11 cellular contexts compared by ENCODE assay signal in genomic region chr1:200625381-200625824, GRCh38. TPM values are rescaled to one million over a fixed set of nuclear protein-coding genes. Genes with fewer than 3 reads are reported as not detected.
DNase-seq lines count a peak whose midpoint lies in the region; ATAC-seq, FAIRE-seq and TF ChIP-seq lines count a peak whose summit lies in the region.
"Had no signal": no experiment of that assay in that cellular context is flagged by ENCODE, and none has a peak within 500 bp of the region (broad histone marks: within the 10 kb centered on the region; RNA-seq: fewer than 3 reads in every experiment).

No MANE protein-coding gene starts in this region.

- H3K27ac ChIP-seq in smooth muscle cell (ENCODE audit: low read depth) (peak overlapping the region; percentile 5), endodermal cell (ENCODE audit: low read depth, low read length) (no peak overlapping the region), HepG2 (ENCODE audit: extremely low read length, insufficient read depth, low read length) (no peak overlapping the region)
- H3K27ac ChIP-seq: right lobe of liver, thoracic aorta had no signal

- no peaks in the 10 kb centered on the region for H3K9me3 ChIP-seq in smooth muscle cell (replicated peaks; ENCODE audit: low read depth)
- no peaks in the 10 kb centered on the region for H3K9me3 ChIP-seq in endodermal cell (ENCODE audit: control insufficient read depth, low read length)
- H3K9me3 ChIP-seq in HepG2 (ENCODE audit: low read length), result no peaks in the 10 kb centered on the region
- H3K9me3 ChIP-seq: right lobe of liver, thoracic aorta had no signal

- H3K4me3 Mint-ChIP-seq in activated CD4-positive, alpha-beta T cell treated with anti-CD3 and anti-CD28 coated beads, Interleukin-2, amount 10 ng/mL, durations not matched to agents 24 days and 14 days, result peak overlapping the region; percentile 9
- H3K4me3 Mint-ChIP-seq in activated naive CD8-positive, alpha-beta T cell treated with anti-CD3 and anti-CD28 coated beads for 36 hours, result peak overlapping the region; percentile 40
- no peak overlapping the region for H3K4me3 Mint-ChIP-seq in endodermal cell

- H4K20me1 ChIP-seq in smooth muscle cell (ENCODE audit: low read depth) (no peaks in the 10 kb centered on the region), HepG2 (ENCODE audit: insufficient read depth, low read length) (no peaks in the 10 kb centered on the region)

- DNase-seq in activated CD4-positive, alpha-beta T cell treated with anti-CD3 and anti-CD28 coated beads, Interleukin-2, amount 10 ng/mL, durations not matched to agents 24 days and 14 days, result peak; percentile 56
- DNase-seq in activated CD4-positive, alpha-beta T cell treated with anti-CD3 and anti-CD28 coated beads, Interleukin-2, amount 50 U/mL, for 4 hours, result no peak
- no peak for DNase-seq in activated naive CD8-positive, alpha-beta T cell treated with anti-CD3 and anti-CD28 coated beads for 36 hours
- no peak for DNase-seq in smooth muscle cell (lab: John Stamatoyannopoulos, UW; ENCODE audit: unreplicated experiment)
- no peak for DNase-seq in stimulated activated CD8-positive, alpha-beta memory T cell treated with anti-CD3 and anti-CD28 coated beads, Interleukin-4, amount 100 ng/mL, for 48 hours
- DNase-seq in endodermal cell, result no peak
- no peak for DNase-seq in HepG2 (ENCODE audit: low spot score)
- DNase-seq: AML-193, right lobe of liver had no signal

- no peaks in the 10 kb centered on the region for H3K79me2 ChIP-seq in smooth muscle cell (ENCODE audit: low read depth)
- no peaks in the 10 kb centered on the region for H3K79me2 ChIP-seq in HepG2 (ENCODE audit: insufficient read depth, low read length)

- peaks cover 4% of the 10 kb centered on the region for H3K4me1 ChIP-seq in smooth muscle cell (ENCODE audit: low read depth)
- no peaks in the 10 kb centered on the region for H3K4me1 ChIP-seq in endodermal cell (ENCODE audit: control insufficient read depth, insufficient read depth, low read length)
- H3K4me1 ChIP-seq in HepG2 (ENCODE audit: insufficient read depth, low read length), result peaks cover 30% of the 10 kb centered on the region
- H3K4me1 ChIP-seq: right lobe of liver had no signal

- no peaks in the 10 kb centered on the region for H3K27me3 ChIP-seq in smooth muscle cell (ENCODE audit: low read depth)
- no peaks in the 10 kb centered on the region for H3K27me3 ChIP-seq in endodermal cell (ENCODE audit: control insufficient read depth, insufficient read depth, low read length, poor library complexity, severe bottlenecking)
- no peaks in the 10 kb centered on the region; a peak in 1 of 5 replicates for H3K27me3 ChIP-seq in HepG2 (ENCODE audit: control insufficient read depth in 1 of 2, insufficient read depth in 2 of 2, low read length in 2 of 2)
- H3K27me3 ChIP-seq: right lobe of liver had no signal

- BruUV-seq in HepG2 (replicated peaks; lab: Mats Ljungman, UMichigan), result no TSS peak

- no peak for TF ChIP-seq POLR2A in HepG2 (IDR thresholded peaks at IDR 0.05; ENCODE audit: insufficient read depth in 1 of 2, low read depth in 2 of 2, low read length in 2 of 2)

- TF ChIP-seq CTCF in smooth muscle cell (IDR thresholded peaks at IDR 0.05; ENCODE audit: borderline replicate concordance, insufficient read depth, poor library complexity, severe bottlenecking) (no peak), endodermal cell (conservative IDR thresholded peaks at IDR 0.05) (no peak), HepG2 (CRISPR knock-in tag; IDR thresholded peaks at IDR 0.05) (no peak)

- FAIRE-seq in HepG2 (lab: Jason Lieb, UNC), result no peak

- intact Hi-C loops in activated CD4-positive, alpha-beta T cell treated with anti-CD3 and anti-CD28 coated beads, Interleukin-2, amount 10 ng/mL, durations not matched to agents 24 days and 14 days (cut with micrococcal nuclease), result loop anchor here (1.0 to 5.0 kb wide), 4 partner anchors 27 to 473 kb away; partner anchors contain the start of gene DDX59
- intact Hi-C loops in HepG2 (cut with micrococcal nuclease; ENCODE audit: unreplicated experiment), result no loop called here

- ATAC-seq in HG03354 (IDR thresholded peaks at IDR 0.05; ENCODE audit: poor library complexity, severe bottlenecking, unreplicated experiment), result peak; percentile 32
- no peak for ATAC-seq in HepG2
- ATAC-seq: right lobe of liver had no signal

- no peaks in the 10 kb centered on the region for H3K9me3 Mint-ChIP-seq in activated CD4-positive, alpha-beta T cell treated with anti-CD3 and anti-CD28 coated beads, Interleukin-2, amount 10 ng/mL, durations not matched to agents 24 days and 14 days
- no peaks in the 10 kb centered on the region for H3K9me3 Mint-ChIP-seq in activated naive CD8-positive, alpha-beta T cell treated with anti-CD3 and anti-CD28 coated beads for 36 hours
- H3K9me3 Mint-ChIP-seq in endodermal cell, result no peaks in the 10 kb centered on the region

- TF ChIP-seq EP300 in HepG2 (IDR thresholded peaks at IDR 0.05; ENCODE audit: low read depth in 2 of 2, low read length in 2 of 2), result no peak
- no peak for TF ChIP-seq EP300 in HepG2 (CRISPR knock-in tag; IDR thresholded peaks at IDR 0.05; ENCODE audit: borderline replicate concordance)

- H2AFZ ChIP-seq in smooth muscle cell (ENCODE audit: low read depth), result peak overlapping the region; percentile 45
- H2AFZ ChIP-seq in HepG2 (ENCODE audit: low read length), result no peak overlapping the region

- no peak overlapping the region for H3K4me2 ChIP-seq in smooth muscle cell
- H3K4me2 ChIP-seq in HepG2 (ENCODE audit: low read depth, low read length), result no peak overlapping the region

- WGBS in smooth muscle cell (ENCODE audit: low lambda C conversion rate), result 6% methylated on average over 1 of the region's 1 CpG
- no CpG with 5 or more reads among the region's 1 CpG for WGBS in endodermal cell (ENCODE audit: insufficient coverage in 1 of 2, insufficient read length in 1 of 2), 2 experiments
- 0% methylated on average over 1 of the region's 1 CpG for WGBS in HepG2 (ENCODE audit: low lambda C conversion rate)

- H3K9ac ChIP-seq in smooth muscle cell (ENCODE audit: low read depth) (no peak overlapping the region), endodermal cell (ENCODE audit: extremely low read depth, low read length, poor library complexity, severe bottlenecking) (no peak overlapping the region), HepG2 (ENCODE audit: insufficient read depth, low read depth, low read length) (no peak overlapping the region)

- H3F3A ChIP-seq in smooth muscle cell (ENCODE audit: low read depth), result no peaks in the 10 kb centered on the region

- H3K36me3 Mint-ChIP-seq in activated CD4-positive, alpha-beta T cell treated with anti-CD3 and anti-CD28 coated beads, Interleukin-2, amount 10 ng/mL, durations not matched to agents 24 days and 14 days (ENCODE audit: low read depth), result no peaks in the 10 kb centered on the region
- no peaks in the 10 kb centered on the region for H3K36me3 Mint-ChIP-seq in activated naive CD8-positive, alpha-beta T cell treated with anti-CD3 and anti-CD28 coated beads for 36 hours
- H3K36me3 Mint-ChIP-seq in endodermal cell (ENCODE audit: low read depth), result no peaks in the 10 kb centered on the region

- H3K4me3 ChIP-seq in smooth muscle cell (no peak overlapping the region), endodermal cell (ENCODE audit: low read length) (no peak overlapping the region), HepG2 (replicated peaks in 1 of 3; ENCODE audit: insufficient read depth in 1 of 3, low read depth in 2 of 3, low read length in 3 of 3) (no peak overlapping the region)
- H3K4me3 ChIP-seq: right lobe of liver, thoracic aorta had no signal

- peaks cover 8% of the 10 kb centered on the region for H3K27me3 Mint-ChIP-seq in activated CD4-positive, alpha-beta T cell treated with anti-CD3 and anti-CD28 coated beads, Interleukin-2, amount 10 ng/mL, durations not matched to agents 24 days and 14 days
- H3K27me3 Mint-ChIP-seq in activated naive CD8-positive, alpha-beta T cell treated with anti-CD3 and anti-CD28 coated beads for 36 hours, result no peaks in the 10 kb centered on the region
- no peaks in the 10 kb centered on the region for H3K27me3 Mint-ChIP-seq in endodermal cell (ENCODE audit: insufficient read depth)

- H3K4me1 Mint-ChIP-seq in activated CD4-positive, alpha-beta T cell treated with anti-CD3 and anti-CD28 coated beads, Interleukin-2, amount 10 ng/mL, durations not matched to agents 24 days and 14 days, result peaks cover 37% of the 10 kb centered on the region
- H3K4me1 Mint-ChIP-seq in activated naive CD8-positive, alpha-beta T cell treated with anti-CD3 and anti-CD28 coated beads for 36 hours, result peaks cover 42% of the 10 kb centered on the region
- no peaks in the 10 kb centered on the region for H3K4me1 Mint-ChIP-seq in endodermal cell

- H3K27ac Mint-ChIP-seq in activated CD4-positive, alpha-beta T cell treated with anti-CD3 and anti-CD28 coated beads, Interleukin-2, amount 10 ng/mL, durations not matched to agents 24 days and 14 days, result peak overlapping the region; percentile 82
- H3K27ac Mint-ChIP-seq in activated naive CD8-positive, alpha-beta T cell treated with anti-CD3 and anti-CD28 coated beads for 36 hours, result peak overlapping the region; percentile 80
- no peak overlapping the region for H3K27ac Mint-ChIP-seq in endodermal cell

- no peak for TF ChIP-seq RAD21 in HepG2 (CRISPR knock-in tag; IDR thresholded peaks at IDR 0.05)

- H3K36me3 ChIP-seq in smooth muscle cell (ENCODE audit: low read depth) (no peaks in the 10 kb centered on the region), endodermal cell (ENCODE audit: control insufficient read depth, insufficient read depth, low read length) (no peaks in the 10 kb centered on the region), HepG2 (replicated peaks in 1 of 2; ENCODE audit: control insufficient read depth in 1 of 2, insufficient read depth in 2 of 2, low read length in 2 of 2) (no peaks in the 10 kb centered on the region)
- H3K36me3 ChIP-seq: right lobe of liver, thoracic aorta had no signal

- CTCF ChIA-PET in HepG2 (lab: Yijun Ruan, JAX; ENCODE audit: low intra/inter-chr PET ratio, low total read pairs), result no interaction called here

- in situ Hi-C loops in HepG2 (cut with HindIII; ENCODE audit: extremely low pct_ligation_motif_present, low pct_unique_long_range_greater_than_20kb), result no loop called here

- POLR2A ChIA-PET in HepG2 (lab: Yijun Ruan, JAX), result no interaction called here

RNA-seq across cellular contexts. Expression of gene KIF14, which starts 4.9 kb away (rescaled TPM):
- total RNA-seq in activated CD4-positive, alpha-beta T cell treated with anti-CD3 and anti-CD28 coated beads, Interleukin-2, amount 10 ng/mL, durations not matched to agents 24 days and 14 days, result 11.5 and 11.6 TPM in 2 replicates
- 10 to 100 TPM; 17.4 to 17.8 TPM for total RNA-seq in activated naive CD8-positive, alpha-beta T cell treated with anti-CD3 and anti-CD28 coated beads for 36 hours
- total RNA-seq in smooth muscle cell (1.3 and 2.5 TPM in 2 replicates), endodermal cell (10 to 100 TPM; 13.5 to 20.9 TPM), HepG2 (2016; rRNA removed; fragmentation: Illumina TruSeq; extraction: Trizol) (11.2 and 17.5 TPM in 2 replicates)
- polyA plus RNA-seq in smooth muscle cell (0.76 and 0.93 TPM in 2 replicates), HepG2 (2011; rRNA removed) (1.5 and 3.3 TPM in 2 replicates)
- 20.6 TPM for polyA plus RNA-seq in endodermal cell (2013, experiment 1 of 2)
- 22.4 TPM for polyA plus RNA-seq in endodermal cell (2013, experiment 2 of 2)
- 2.7 and 3.1 TPM in 2 replicates for total RNA-seq in HepG2 (2016; cell fraction: cytosol; rRNA removed; fragmentation: Illumina TruSeq; extraction: Trizol; ENCODE audit: low read depth)
- 10.9 and 17.7 TPM in 2 replicates for total RNA-seq in HepG2 (2016; cell fraction: insoluble cytoplasmic fraction; rRNA removed; fragmentation: Illumina TruSeq; extraction: Trizol)
- total RNA-seq in HepG2 (2016; cell fraction: membrane; rRNA removed; fragmentation: Illumina TruSeq; extraction: Trizol), result 3.5 and 4.2 TPM in 2 replicates
- total RNA-seq in HepG2 (2016; cell fraction: nucleus; rRNA removed; fragmentation: Illumina TruSeq; extraction: Trizol), result 10.2 and 10.3 TPM in 2 replicates
- 0.79 and 0.88 TPM in 2 replicates for polyA plus RNA-seq in HepG2 (2011; cell fraction: cytosol; rRNA removed)
- polyA plus RNA-seq in HepG2 (2011; cell fraction: nucleus; rRNA removed), result 1.7 and 2.1 TPM in 2 replicates
- polyA plus RNA-seq in HepG2 (2012), result 1.9 and 4.0 TPM in 2 replicates
- 0.09 and 0.12 TPM in 2 replicates for polyA plus RNA-seq in HepG2 (2016; cell fraction: cytosol; fragmentation: Illumina TruSeq; extraction: Trizol; ENCODE audit: low read depth)
- 7.9 and 9.4 TPM in 2 replicates for polyA plus RNA-seq in HepG2 (2016; cell fraction: insoluble cytoplasmic fraction; fragmentation: Illumina TruSeq; extraction: Trizol; ENCODE audit: low read depth)
- polyA plus RNA-seq in HepG2 (2016; cell fraction: membrane; fragmentation: Illumina TruSeq; extraction: Trizol; ENCODE audit: low read depth), result 0.41 and 0.43 TPM in 2 replicates
- 13.9 and 16.4 TPM in 2 replicates for polyA plus RNA-seq in HepG2 (2016; cell fraction: nucleus; fragmentation: Illumina TruSeq; extraction: Trizol; ENCODE audit: insufficient read depth, low read depth)
- polyA minus RNA-seq in HepG2 (2011; rRNA and poly(A)+ RNA removed; ENCODE audit: low replicate concordance), result 1.3 and 7.8 TPM in 2 replicates
- 3.0 and 3.9 TPM in 2 replicates for polyA minus RNA-seq in HepG2 (2011; cell fraction: cytosol; rRNA and poly(A)+ RNA removed)
- polyA minus RNA-seq in HepG2 (2011; cell fraction: nucleus; rRNA and poly(A)+ RNA removed), result 5.8 and 6.8 TPM in 2 replicates

RNA-seq across cellular contexts. Expression of gene DDX59, which starts 44.3 kb away (rescaled TPM):
- 14.0 and 14.3 TPM in 2 replicates for total RNA-seq in activated CD4-positive, alpha-beta T cell treated with anti-CD3 and anti-CD28 coated beads, Interleukin-2, amount 10 ng/mL, durations not matched to agents 24 days and 14 days
- 10 to 100 TPM; 18.3 to 19.2 TPM for total RNA-seq in activated naive CD8-positive, alpha-beta T cell treated with anti-CD3 and anti-CD28 coated beads for 36 hours
- total RNA-seq in smooth muscle cell (21.8 and 22.5 TPM in 2 replicates), endodermal cell (10 to 100 TPM; 22.1 to 23.9 TPM), HepG2 (2016; rRNA removed; fragmentation: Illumina TruSeq; extraction: Trizol) (14.8 and 21.7 TPM in 2 replicates)
- polyA plus RNA-seq in smooth muscle cell (7.7 and 12.4 TPM in 2 replicates), HepG2 (2011; rRNA removed) (11.5 and 12.1 TPM in 2 replicates)
- 18.1 TPM for polyA plus RNA-seq in endodermal cell (2013, experiment 1 of 2)
- 20.1 TPM for polyA plus RNA-seq in endodermal cell (2013, experiment 2 of 2)
- total RNA-seq in HepG2 (2016; cell fraction: cytosol; rRNA removed; fragmentation: Illumina TruSeq; extraction: Trizol; ENCODE audit: low read depth), result 9.7 and 10.1 TPM in 2 replicates
- total RNA-seq in HepG2 (2016; cell fraction: insoluble cytoplasmic fraction; rRNA removed; fragmentation: Illumina TruSeq; extraction: Trizol), result 15.3 and 21.6 TPM in 2 replicates
- total RNA-seq in HepG2 (2016; cell fraction: membrane; rRNA removed; fragmentation: Illumina TruSeq; extraction: Trizol), result 15.6 and 16.7 TPM in 2 replicates
- total RNA-seq in HepG2 (2016; cell fraction: nucleus; rRNA removed; fragmentation: Illumina TruSeq; extraction: Trizol), result 9.1 and 12.1 TPM in 2 replicates
- 6.3 and 9.1 TPM in 2 replicates for polyA plus RNA-seq in HepG2 (2011; cell fraction: cytosol; rRNA removed)
- polyA plus RNA-seq in HepG2 (2011; cell fraction: nucleus; rRNA removed), result 6.7 and 7.1 TPM in 2 replicates
- 9.1 and 10.8 TPM in 2 replicates for polyA plus RNA-seq in HepG2 (2012)
- polyA plus RNA-seq in HepG2 (2016; cell fraction: cytosol; fragmentation: Illumina TruSeq; extraction: Trizol; ENCODE audit: low read depth), result 4.8 and 6.4 TPM in 2 replicates
- 23.9 and 24.2 TPM in 2 replicates for polyA plus RNA-seq in HepG2 (2016; cell fraction: insoluble cytoplasmic fraction; fragmentation: Illumina TruSeq; extraction: Trizol; ENCODE audit: low read depth)
- polyA plus RNA-seq in HepG2 (2016; cell fraction: membrane; fragmentation: Illumina TruSeq; extraction: Trizol; ENCODE audit: low read depth), result 7.6 and 9.1 TPM in 2 replicates
- polyA plus RNA-seq in HepG2 (2016; cell fraction: nucleus; fragmentation: Illumina TruSeq; extraction: Trizol; ENCODE audit: insufficient read depth, low read depth), result 20.1 and 20.2 TPM in 2 replicates
- 4.5 and 17.0 TPM in 2 replicates for polyA minus RNA-seq in HepG2 (2011; rRNA and poly(A)+ RNA removed; ENCODE audit: low replicate concordance)
- 4.5 and 6.7 TPM in 2 replicates for polyA minus RNA-seq in HepG2 (2011; cell fraction: cytosol; rRNA and poly(A)+ RNA removed)
- polyA minus RNA-seq in HepG2 (2011; cell fraction: nucleus; rRNA and poly(A)+ RNA removed), result 12.6 and 15.3 TPM in 2 replicates
